ENCODE assay signal across 21 cellular contexts in the genomic region with DNA sequence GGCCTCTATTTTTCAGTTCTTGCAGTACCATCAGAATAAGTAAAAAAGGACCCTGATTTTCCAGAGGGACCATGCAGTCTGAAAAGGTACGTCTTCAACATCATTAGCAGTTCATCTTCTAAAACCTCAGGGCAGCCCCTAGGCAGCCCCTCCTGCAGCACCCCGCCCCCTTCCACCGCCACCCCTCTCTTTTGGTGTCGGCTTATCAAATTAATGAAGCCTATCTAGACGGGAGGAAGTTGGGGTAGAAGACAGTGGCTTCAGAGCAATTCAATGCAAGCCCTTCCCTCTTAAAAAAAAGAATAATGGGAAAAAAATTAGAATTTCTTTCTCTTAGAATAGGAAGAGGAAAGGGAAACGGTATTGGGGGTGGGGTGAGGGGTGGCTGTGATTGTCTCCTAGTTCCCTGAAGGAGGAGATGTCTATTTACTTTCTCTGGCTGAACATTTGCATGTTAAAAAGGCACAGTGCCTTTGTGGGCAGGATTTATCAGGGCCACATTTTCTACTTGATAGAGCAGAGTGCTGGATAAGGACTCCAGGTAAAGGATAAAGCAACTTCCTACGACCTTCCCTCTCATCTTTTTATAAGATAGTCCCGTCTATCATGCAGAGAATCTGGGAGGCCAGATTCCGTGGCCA.
A peak's percentile ranks its signal among the peaks of the same experiment; 100 is the strongest.
DNase-seq lines count a peak whose midpoint lies in the region; ATAC-seq and TF ChIP-seq lines count a peak whose summit lies in the region.
"Had no signal": no experiment of that assay in that cellular context is flagged by ENCODE, and none has a peak within 500 bp of the region (broad histone marks: within the 10 kb centered on the region; RNA-seq: fewer than 3 reads in every experiment).

No MANE protein-coding gene starts in this region.

- H3K27me3 ChIP-seq in HUES48 (ENCODE audit: control insufficient read depth, insufficient read depth, low read length) (no peaks in the 10 kb centered on the region), endocrine pancreas (ENCODE audit: control insufficient read depth, insufficient read depth, low read length) (no peaks in the 10 kb centered on the region)
- H3K27me3 ChIP-seq: gastroesophageal sphincter had no signal

- H3K27me3 Mint-ChIP-seq in nephron progenitor cell (ENCODE audit: low read depth, poor library complexity), result no peaks in the 10 kb centered on the region
- H3K27me3 Mint-ChIP-seq: B cell; naive thymus-derived CD8-positive, alpha-beta T cell had no signal

- H3K36me3 ChIP-seq in HUES48 (ENCODE audit: control insufficient read depth, insufficient read depth, low read length) (no peaks in the 10 kb centered on the region), endocrine pancreas (ENCODE audit: control insufficient read depth, insufficient read depth, low read length) (no peaks in the 10 kb centered on the region)
- H3K36me3 ChIP-seq: gastroesophageal sphincter had no signal

- peaks cover 62% of the 10 kb centered on the region for H3K4me1 Mint-ChIP-seq in nephron progenitor cell
- H3K4me1 Mint-ChIP-seq: activated naive CD8-positive, alpha-beta T cell treated with anti-CD3 and anti-CD28 coated beads for 36 hours; B cell had no signal

- H3K9ac ChIP-seq in HUES48 (ENCODE audit: low read depth, low read length) (peak overlapping the region; percentile 47), endocrine pancreas (ENCODE audit: control insufficient read depth, insufficient read depth, low read length) (no peak overlapping the region)
- H3K9ac ChIP-seq: KMS-11 had no signal

- peaks cover 46% of the 10 kb centered on the region for H3K36me3 Mint-ChIP-seq in nephron progenitor cell (ENCODE audit: low read depth)
- H3K36me3 Mint-ChIP-seq: activated naive CD8-positive, alpha-beta T cell treated with anti-CD3 and anti-CD28 coated beads for 36 hours had no signal

- H3K4me3 Mint-ChIP-seq in nephron progenitor cell, result peak overlapping the region; percentile 56
- H3K4me3 Mint-ChIP-seq: activated naive CD8-positive, alpha-beta T cell treated with anti-CD3 and anti-CD28 coated beads for 36 hours; B cell; naive thymus-derived CD8-positive, alpha-beta T cell had no signal

- peak overlapping the region; percentile 89 for H3K27ac ChIP-seq in HUES48 (ENCODE audit: low read depth, low read length)
- H3K27ac ChIP-seq: A549, gastroesophageal sphincter, KMS-11 had no signal

- H3K4me3 ChIP-seq in HUES48 (ENCODE audit: low read depth, low read length) (peak overlapping the region; percentile 42), endocrine pancreas (ENCODE audit: control insufficient read depth, insufficient read depth, low read length) (peak overlapping the region; percentile 2)
- H3K4me3 ChIP-seq: A549, gastroesophageal sphincter had no signal

- H3K9me3 Mint-ChIP-seq in nephron progenitor cell, result peaks cover 17% of the 10 kb centered on the region
- H3K9me3 Mint-ChIP-seq: activated naive CD8-positive, alpha-beta T cell treated with anti-CD3 and anti-CD28 coated beads for 36 hours; activated T-helper 2 cell treated with anti-CD3 and anti-CD28 coated beads, Interferon-gamma antibody, Interleukin-2, Interleukin-4, amounts not matched to agents 10 μg/mL and 5 μg/mL and 100 μg/mL, durations not matched to agents 14 hours and 24 hours and 36 hours; naive thymus-derived CD8-positive, alpha-beta T cell had no signal

- DNase-seq in NCI-H510A treated with DMSO at 0.1 percent for 48 hours (lab: John Stamatoyannopoulos, UW) (peak; percentile 53), NCI-H510A (lab: John Stamatoyannopoulos, UW) (no peak), nephron progenitor cell (no peak), NCI-H2171 treated with DMSO at 0.1 percent for 48 hours (lab: John Stamatoyannopoulos, UW) (no peak), NCI-H69 (lab: John Stamatoyannopoulos, UW) (no peak)
- DNase-seq: activated CD4-positive, alpha-beta T cell treated with anti-CD3 and anti-CD28 coated beads, Interleukin-2, amount 50 U/mL, for 4 hours; activated CD8-positive, alpha-beta memory T cell treated with anti-CD3 and anti-CD28 coated beads, Interleukin-2, amount 50 U/mL, for 48 hours; activated naive CD8-positive, alpha-beta T cell treated with anti-CD3 and anti-CD28 coated beads for 36 hours; effector memory CD4-positive, alpha-beta T cell; naive thymus-derived CD8-positive, alpha-beta T cell; NCI-H446 treated with DMSO at 0.1 percent for 48 hours; RPMI8226 had no signal

- ATAC-seq in GM18511 (IDR thresholded peaks at IDR 0.05; ENCODE audit: unreplicated experiment), result no peak
- ATAC-seq: A549; gastroesophageal sphincter; naive thymus-derived CD8-positive, alpha-beta T cell; SK-N-SH treated with all-trans-retinoic acid at 6 μM for 48 hours had no signal

- peak overlapping the region; percentile 89 for H3K27ac Mint-ChIP-seq in nephron progenitor cell
- H3K27ac Mint-ChIP-seq: activated naive CD8-positive, alpha-beta T cell treated with anti-CD3 and anti-CD28 coated beads for 36 hours; activated T-helper 2 cell treated with anti-CD3 and anti-CD28 coated beads, Interferon-gamma antibody, Interleukin-2, Interleukin-4, amounts not matched to agents 10 μg/mL and 5 μg/mL and 100 μg/mL, durations not matched to agents 14 hours and 24 hours and 36 hours; B cell; naive thymus-derived CD8-positive, alpha-beta T cell had no signal

- no peak for TF ChIP-seq CTCF in nephron progenitor cell (IDR thresholded peaks at IDR 0.05)

- H3K9me3 ChIP-seq in HUES48 (ENCODE audit: control insufficient read depth, insufficient read depth, low read length) (no peaks in the 10 kb centered on the region), endocrine pancreas (ENCODE audit: control insufficient read depth, low read length) (no peaks in the 10 kb centered on the region)
- H3K9me3 ChIP-seq: A549, gastroesophageal sphincter had no signal

- H3K4me1 ChIP-seq in HUES48 (ENCODE audit: control insufficient read depth, insufficient read depth, low read length) (peaks cover 39% of the 10 kb centered on the region), endocrine pancreas (ENCODE audit: control insufficient read depth, insufficient read depth, low read length) (peaks cover 18% of the 10 kb centered on the region)
- H3K4me1 ChIP-seq: A549, gastroesophageal sphincter had no signal
